19 cellular contexts compared by ENCODE assay signal in genomic region chr5:91111473-91112238, GRCh38.
A peak's percentile ranks its signal among the peaks of the same experiment; 100 is the strongest.
DNase-seq lines count a peak whose midpoint lies in the region; ATAC-seq, FAIRE-seq and TF ChIP-seq lines count a peak whose summit lies in the region.
"Had no signal": no experiment of that assay in that cellular context is flagged by ENCODE, and none has a peak within 500 bp of the region (broad histone marks: within the 10 kb centered on the region; RNA-seq: fewer than 3 reads in every experiment).

No MANE protein-coding gene starts in this region.

- H3K27ac ChIP-seq in heart left ventricle (peak overlapping the region in 9 of 12 donors; percentile 11 to 78 (median 60)), muscle layer of duodenum (ENCODE audit: low read length) (peak overlapping the region; percentile 70), vagina (peak overlapping the region; percentile 16)
- H3K27ac ChIP-seq: SJCRH30 had no signal

- peaks cover 18% of the 10 kb centered on the region for H3K27me3 Mint-ChIP-seq in activated CD4-positive, alpha-beta T cell treated with anti-CD3 and anti-CD28 coated beads, Interleukin-2, amount 10 ng/mL, durations not matched to agents 24 days and 14 days
- peaks cover 9% of the 10 kb centered on the region for H3K27me3 Mint-ChIP-seq in activated CD4-positive, alpha-beta T cell treated with anti-CD3 and anti-CD28 coated beads for 36 hours

- H3K27me3 ChIP-seq in heart left ventricle = no peaks in the 10 kb centered on the region
- H3K27me3 ChIP-seq in muscle layer of duodenum (ENCODE audit: low read depth, low read length) = no peaks in the 10 kb centered on the region
- no peaks in the 10 kb centered on the region for H3K27me3 ChIP-seq in vagina
- H3K27me3 ChIP-seq: dorsolateral prefrontal cortex, SJCRH30 had no signal

- TF ChIP-seq CTCF in heart left ventricle (IDR thresholded peaks at IDR 0.05) = no peak
- no peak for TF ChIP-seq CTCF in vagina (IDR thresholded peaks at IDR 0.05)

- no peak for TF ChIP-seq POLR2A in heart left ventricle (IDR thresholded peaks at IDR 0.05)
- no peak for TF ChIP-seq POLR2A in vagina (IDR thresholded peaks at IDR 0.05)

- no peaks in the 10 kb centered on the region for H3K36me3 Mint-ChIP-seq in activated CD4-positive, alpha-beta T cell treated with anti-CD3 and anti-CD28 coated beads, Interleukin-2, amount 10 ng/mL, durations not matched to agents 24 days and 14 days (ENCODE audit: low read depth)
- no peaks in the 10 kb centered on the region for H3K36me3 Mint-ChIP-seq in activated CD4-positive, alpha-beta T cell treated with anti-CD3 and anti-CD28 coated beads for 36 hours (ENCODE audit: low read depth)

- no peak overlapping the region for H3K27ac Mint-ChIP-seq in activated CD4-positive, alpha-beta T cell treated with anti-CD3 and anti-CD28 coated beads, Interleukin-2, amount 10 ng/mL, durations not matched to agents 24 days and 14 days
- no peak overlapping the region for H3K27ac Mint-ChIP-seq in activated CD4-positive, alpha-beta T cell treated with anti-CD3 and anti-CD28 coated beads for 36 hours
- H3K27ac Mint-ChIP-seq: activated B cell treated with CpG ODN at 0.5 μM for 24 hours; activated T-helper 17 cell treated with anti-CD3 and anti-CD28 coated beads, Interleukin-2, amount 50 U/mL, for 72 hours had no signal

- ATAC-seq in activated CD4-positive, alpha-beta T cell treated with anti-CD3 and anti-CD28 coated beads for 36 hours = no peak
- ATAC-seq in heart left ventricle (peak in 3 of 4 donors; percentile 47 to 73 (median 51)), HG02642 (IDR thresholded peaks at IDR 0.05; ENCODE audit: poor library complexity, unreplicated experiment) (no peak)
- ATAC-seq: activated T-helper 17 cell treated with anti-CD3 and anti-CD28 coated beads, Interleukin-2, amount 50 U/mL, for 72 hours; GM12878; PC-3 had no signal

- no peaks in the 10 kb centered on the region for H3K4me1 Mint-ChIP-seq in activated CD4-positive, alpha-beta T cell treated with anti-CD3 and anti-CD28 coated beads, Interleukin-2, amount 10 ng/mL, durations not matched to agents 24 days and 14 days
- H3K4me1 Mint-ChIP-seq in activated CD4-positive, alpha-beta T cell treated with anti-CD3 and anti-CD28 coated beads for 36 hours = peaks cover 2% of the 10 kb centered on the region
- H3K4me1 Mint-ChIP-seq: activated B cell treated with CpG ODN at 0.5 μM for 24 hours; activated T-helper 17 cell treated with anti-CD3 and anti-CD28 coated beads, Interleukin-2, amount 50 U/mL, for 72 hours had no signal

- no peaks in the 10 kb centered on the region for H3K9me3 Mint-ChIP-seq in activated CD4-positive, alpha-beta T cell treated with anti-CD3 and anti-CD28 coated beads, Interleukin-2, amount 10 ng/mL, durations not matched to agents 24 days and 14 days
- no peaks in the 10 kb centered on the region for H3K9me3 Mint-ChIP-seq in activated CD4-positive, alpha-beta T cell treated with anti-CD3 and anti-CD28 coated beads for 36 hours (ENCODE audit: low read depth)
- H3K9me3 Mint-ChIP-seq: activated T-helper 17 cell treated with anti-CD3 and anti-CD28 coated beads, Interleukin-2, amount 50 U/mL, for 72 hours had no signal

- H3K4me3 ChIP-seq in heart left ventricle (no peak overlapping the region), muscle layer of duodenum (ENCODE audit: low read depth in 1 of 2, low read length in 2 of 2) (peak overlapping the region in 1 of 2 donors; percentile 1), vagina (no peak overlapping the region)
- H3K4me3 ChIP-seq: GM12878, SJCRH30 had no signal

- no peak overlapping the region for H3K4me3 Mint-ChIP-seq in activated CD4-positive, alpha-beta T cell treated with anti-CD3 and anti-CD28 coated beads, Interleukin-2, amount 10 ng/mL, durations not matched to agents 24 days and 14 days
- H3K4me3 Mint-ChIP-seq in activated CD4-positive, alpha-beta T cell treated with anti-CD3 and anti-CD28 coated beads for 36 hours = no peak overlapping the region
- H3K4me3 Mint-ChIP-seq: activated B cell treated with CpG ODN at 0.5 μM for 24 hours; activated T-helper 17 cell treated with anti-CD3 and anti-CD28 coated beads, Interleukin-2, amount 50 U/mL, for 72 hours had no signal

- peak; percentile 20 for DNase-seq in activated CD4-positive, alpha-beta T cell treated with anti-CD3 and anti-CD28 coated beads, Interleukin-2, amount 10 ng/mL, durations not matched to agents 24 days and 14 days
- DNase-seq in activated CD4-positive, alpha-beta T cell treated with anti-CD3 and anti-CD28 coated beads for 36 hours = no peak
- no peak for DNase-seq in heart left ventricle
- no peak for DNase-seq in vagina (ENCODE audit: extremely low spot score in 2 of 2)
- no peak for DNase-seq in retina
- no peak for DNase-seq in GM19239 (ENCODE audit: insufficient read length, low spot score)
- DNase-seq: activated B cell treated with CpG ODN at 0.5 μM for 24 hours; DMS 273 treated with DMSO at 0.1 percent for 48 hours; dorsolateral prefrontal cortex; GF-D8; NCI-H526; PC-3; SJCRH30; stimulated activated CD4-positive, alpha-beta T cell treated with anti-CD3 and anti-CD28 coated beads, Interleukin-4, amount 100 ng/mL, for 4 hours had no signal

- no peaks in the 10 kb centered on the region for H3K36me3 ChIP-seq in heart left ventricle
- H3K36me3 ChIP-seq in muscle layer of duodenum (ENCODE audit: control insufficient read depth in 1 of 2, insufficient read depth in 2 of 2, low read length in 2 of 2) = no peaks in the 10 kb centered on the region
- no peaks in the 10 kb centered on the region for H3K36me3 ChIP-seq in vagina
- H3K36me3 ChIP-seq: SJCRH30 had no signal

- WGBS in heart left ventricle, 4 donors = 57 to 75% (median 67%) methylated on average over 2 of the region's 2 CpGs

- FAIRE-seq in GM19239 (lab: Jason Lieb, UNC) = no peak
- FAIRE-seq: bronchial epithelial cell, GM12878 had no signal

- peaks cover 0 to 39% (median 25%) of the 10 kb centered on the region in 12 donors for H3K4me1 ChIP-seq in heart left ventricle
- peaks cover 0 to 35% of the 10 kb centered on the region in 2 donors for H3K4me1 ChIP-seq in muscle layer of duodenum (ENCODE audit: control insufficient read depth in 1 of 2, insufficient read depth in 2 of 2, low read length in 2 of 2)
- H3K4me1 ChIP-seq in vagina = peaks cover 17% of the 10 kb centered on the region
- H3K4me1 ChIP-seq: SJCRH30 had no signal

- CTCF ChIA-PET in activated CD4-positive, alpha-beta T cell treated with anti-CD3 and anti-CD28 coated beads for 36 hours (lab: Charles Lee) = no interaction called here

- intact Hi-C loops in activated CD4-positive, alpha-beta T cell treated with anti-CD3 and anti-CD28 coated beads, Interleukin-2, amount 10 ng/mL, durations not matched to agents 24 days and 14 days (cut with micrococcal nuclease) = no loop called here
- intact Hi-C loops in activated CD4-positive, alpha-beta T cell treated with anti-CD3 and anti-CD28 coated beads for 36 hours (cut with DNase I, micrococcal nuclease) = no loop called here
- intact Hi-C loops in heart left ventricle (cut with DNase I) (loop anchor here in 5 of 10 donors (5.0 to 10.0 kb wide), 6 partner anchors 41 to 173 kb away; no protein-coding TSS in a partner anchor), vagina (cut with DNase I) (no loop called here)

- POLR2A ChIA-PET in activated CD4-positive, alpha-beta T cell treated with anti-CD3 and anti-CD28 coated beads for 36 hours (lab: Charles Lee) = no interaction called here

- no peaks in the 10 kb centered on the region for H3K9me3 ChIP-seq in heart left ventricle
- no peaks in the 10 kb centered on the region for H3K9me3 ChIP-seq in muscle layer of duodenum (ENCODE audit: control insufficient read depth in 1 of 2, low read length in 2 of 2)
- no peaks in the 10 kb centered on the region for H3K9me3 ChIP-seq in vagina
- H3K9me3 ChIP-seq: SJCRH30 had no signal

Comparison
In these comparisons a context has a peak if more than half of its experiments do, and no peak if none do; other contexts are left out.
1. ATAC-seq: peak in heart left ventricle (3 of 4); none in activated CD4-positive, alpha-beta T cell treated with anti-CD3 and anti-CD28 coated beads for 36 hours (single experiment) and HG02642 (single experiment).
2. H3K27ac ChIP-seq: peak in every context shown above with its lines; median percentile 70 in muscle layer of duodenum; 60 in heart left ventricle; 16 in vagina.